11 cellular contexts compared by ENCODE assay signal in the genomic region with DNA sequence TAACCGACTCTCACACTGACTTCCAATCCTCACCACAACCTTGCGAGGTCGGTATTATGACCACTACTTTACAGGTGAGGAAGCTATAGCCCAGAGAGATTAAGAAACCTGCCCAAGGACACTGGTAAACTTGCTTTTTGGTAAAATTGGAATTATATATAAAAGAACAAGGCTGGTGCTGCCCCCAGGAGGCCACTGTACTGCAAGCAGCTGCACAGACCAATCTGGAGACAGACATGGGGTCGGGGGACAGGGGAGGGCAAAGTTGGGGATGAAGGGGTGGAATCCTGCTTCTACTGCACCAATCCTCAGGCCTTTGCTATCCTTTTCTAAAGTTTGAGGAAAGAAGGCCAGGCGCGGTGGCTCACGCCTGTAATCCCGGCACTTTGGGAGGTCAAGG.
DNase-seq lines count a peak whose midpoint lies in the region; ATAC-seq, FAIRE-seq and TF ChIP-seq lines count a peak whose summit lies in the region.
"Had no signal": no experiment of that assay in that cellular context is flagged by ENCODE, and none has a peak within 500 bp of the region (broad histone marks: within the 10 kb centered on the region; RNA-seq: fewer than 3 reads in every experiment).

No MANE protein-coding gene starts in this region.

- H3K4me1 ChIP-seq in H9 (ENCODE audit: insufficient read depth, low read length): no peaks in the 10 kb centered on the region
- 0 out of 2 replicates have a peak, but pooled peaks cover 6% of the 10 kb centered on the region for H3K4me1 ChIP-seq in PC-3 (ENCODE audit: insufficient read depth, low read length)
- H3K4me1 ChIP-seq in upper lobe of right lung: no peaks in the 10 kb centered on the region

- no CpG with 5 or more reads among the region's 8 CpGs for WGBS in H9 (ENCODE audit: extremely low coverage, insufficient read length, low lambda C conversion rate)

- CTCF ChIA-PET in PC-3 (lab: Charles Lee): interaction anchor here (0.7 kb wide), 1 partner anchor 911 kb away, joined by 3 read pairs; no protein-coding TSS in a partner anchor

- H2BK12ac ChIP-seq in H9 (ENCODE audit: insufficient read length, low read depth, low read length): no peak overlapping the region

- no peaks in the 10 kb centered on the region; the same call in 1 of the 2 replicates for H3K27me3 ChIP-seq in H9 (ENCODE audit: insufficient read depth, low read length)
- no peaks in the 10 kb centered on the region for H3K27me3 ChIP-seq in PC-3 (ENCODE audit: low read length)
- H3K27me3 ChIP-seq in upper lobe of right lung: no peaks in the 10 kb centered on the region

- H3K4ac ChIP-seq in H9 (ENCODE audit: low read depth, low read length): no peak overlapping the region

- H4K20me1 ChIP-seq in H9 (ENCODE audit: control insufficient read depth, insufficient read depth, insufficient read length): no peaks in the 10 kb centered on the region
- H4K20me1 ChIP-seq in PC-3 (ENCODE audit: low read length): no peaks in the 10 kb centered on the region

- H3K79me1 ChIP-seq in H9 (ENCODE audit: insufficient read depth, low read depth, low read length, poor library complexity, severe bottlenecking): no peaks in the 10 kb centered on the region

- H3K9ac ChIP-seq in H9 (ENCODE audit: extremely low read depth, insufficient read length, low read length): no peak overlapping the region
- H3K9ac ChIP-seq in PC-3 (ENCODE audit: low read length): no peak overlapping the region

- no peaks in the 10 kb centered on the region for H3K23me2 ChIP-seq in H9 (ENCODE audit: insufficient read length, low read depth, low read length, poor library complexity, severe bottlenecking)

- peak; percentile 74 for ATAC-seq in PC-3
- no peak for ATAC-seq in upper lobe of right lung

- POLR2A ChIA-PET in PC-3 (lab: Charles Lee; ENCODE audit: unreplicated experiment): no interaction called here

- H3T11ph ChIP-seq in H9 (ENCODE audit: low read length): no peak overlapping the region

- no peak overlapping the region for H3K18ac ChIP-seq in H9 (ENCODE audit: insufficient read length, low read depth, low read length)

- H4K8ac ChIP-seq in H9 (replicated peaks; ENCODE audit: insufficient read length, low read depth, low read length): no peak overlapping the region

- H3F3A ChIP-seq in PC-3 (ENCODE audit: low read length, unreplicated experiment): no peaks in the 10 kb centered on the region

- BruUV-seq in PC-3 (replicated peaks; lab: Mats Ljungman, UMichigan): no TSS peak

- no peak overlapping the region for H2BK5ac ChIP-seq in H9 (ENCODE audit: insufficient read length, low read length)

- peak; percentile 23 for TF ChIP-seq CTCF in D721Med (IDR thresholded peaks at IDR 0.05; ENCODE audit: insufficient read depth, missing control alignments)
- peak; percentile 58 for TF ChIP-seq CTCF in H9 (conservative IDR thresholded peaks at IDR 0.05)
- TF ChIP-seq CTCF in PC-3 (conservative IDR thresholded peaks at IDR 0.05; ENCODE audit: low read depth, low read length): peak; percentile 91
- TF ChIP-seq CTCF in upper lobe of right lung (IDR thresholded peaks at IDR 0.05): no peak
- TF ChIP-seq CTCF in GM10266 (IDR thresholded peaks at IDR 0.05; ENCODE audit: control insufficient read depth, insufficient read depth, low read depth, missing control alignments): no peak

- no peak overlapping the region for H2AFZ ChIP-seq in H9 (ENCODE audit: low read length)
- no peak overlapping the region for H2AFZ ChIP-seq in PC-3 (ENCODE audit: low read length)

- DNase-seq in D721Med (ENCODE audit: insufficient read length, low spot score) (no peak), H9 (peak; percentile 58), PC-3 (peak; percentile 67), glomerular visceral epithelial cell (ENCODE audit: extremely low spot score) (peak; percentile 2), upper lobe of right lung (no peak), GM10266 (ENCODE audit: extremely low spot score) (no peak), activated gamma-delta T cell treated with Interleukin-2 at 50 U/mL for 16 hours (no peak)
- DNase-seq: activated naive CD4-positive, alpha-beta T cell treated with anti-CD3 and anti-CD28 coated beads, Interleukin-2, amount 10 ng/mL, durations not matched to agents 7 days and 5 days; HFFc6; NCI-H748 treated with DMSO at 0.1 percent for 48 hours had no signal

- no peak overlapping the region for H3K56ac ChIP-seq in H9 (ENCODE audit: insufficient read length, low read depth, low read length)

- no peak overlapping the region for H4K5ac ChIP-seq in H9 (ENCODE audit: insufficient read length, low read depth, low read length)

- no peaks in the 10 kb centered on the region for H3K36me3 Mint-ChIP-seq in H9 (ENCODE audit: insufficient read depth in 1 of 3, low read depth in 3 of 3)
- H3K36me3 Mint-ChIP-seq: activated naive CD4-positive, alpha-beta T cell treated with anti-CD3 and anti-CD28 coated beads, Interleukin-2, amount 10 ng/mL, durations not matched to agents 7 days and 5 days had no signal

- no peaks in the 10 kb centered on the region for H3K4me1 Mint-ChIP-seq in H9
- H3K4me1 Mint-ChIP-seq: activated naive CD4-positive, alpha-beta T cell treated with anti-CD3 and anti-CD28 coated beads, Interleukin-2, amount 10 ng/mL, durations not matched to agents 7 days and 5 days had no signal

- H2AK5ac ChIP-seq in H9 (ENCODE audit: insufficient read length, low read length): no peak overlapping the region

- H3K23ac ChIP-seq in H9 (ENCODE audit: insufficient read length, low read depth, low read length): no peak overlapping the region

- no peak overlapping the region for H3K27ac ChIP-seq in H9 (ENCODE audit: insufficient read length, low read depth, low read length)
- no peak overlapping the region for H3K27ac ChIP-seq in PC-3 (ENCODE audit: low read length)
- H3K27ac ChIP-seq in upper lobe of right lung: no peak overlapping the region

- no peak overlapping the region for H2BK120ac ChIP-seq in H9 (ENCODE audit: low read depth, low read length, poor library complexity, severe bottlenecking)

- no peaks in the 10 kb centered on the region for H3K9me3 Mint-ChIP-seq in H9

- H3K9me3 ChIP-seq in H9 (ENCODE audit: control insufficient read depth, low read depth, low read length): no peaks in the 10 kb centered on the region
- H3K9me3 ChIP-seq in PC-3 (ENCODE audit: low read length): no peaks in the 10 kb centered on the region
- no peaks in the 10 kb centered on the region for H3K9me3 ChIP-seq in upper lobe of right lung

- H2BK15ac ChIP-seq in H9 (ENCODE audit: low read depth, low read length): no peak overlapping the region

- no peaks in the 10 kb centered on the region for H3K9me2 ChIP-seq in PC-3 (replicated peaks; ENCODE audit: low read length)

- H3K27ac Mint-ChIP-seq in H9: no peak overlapping the region
- H3K27ac Mint-ChIP-seq: activated naive CD4-positive, alpha-beta T cell treated with anti-CD3 and anti-CD28 coated beads, Interleukin-2, amount 10 ng/mL, durations not matched to agents 7 days and 5 days; HFFc6 had no signal

- H3K14ac ChIP-seq in H9 (ENCODE audit: insufficient read depth, low read length): no peak overlapping the region

- no peak overlapping the region for H4K91ac ChIP-seq in H9 (ENCODE audit: insufficient read length, low read depth, low read length)

- peaks cover 1% of the 10 kb centered on the region; the same call in 1 of the 2 replicates for H3K27me3 Mint-ChIP-seq in H9 (ENCODE audit: low read depth)
- H3K27me3 Mint-ChIP-seq: activated naive CD4-positive, alpha-beta T cell treated with anti-CD3 and anti-CD28 coated beads, Interleukin-2, amount 10 ng/mL, durations not matched to agents 7 days and 5 days had no signal

- H3K4me3 ChIP-seq in PC-3 (ENCODE audit: low read length) (no peak overlapping the region), upper lobe of right lung (no peak overlapping the region)

- no peaks in the 10 kb centered on the region for H3K79me2 ChIP-seq in H9 (ENCODE audit: insufficient read depth, low read length)
- H3K79me2 ChIP-seq in PC-3 (ENCODE audit: low read length): no peaks in the 10 kb centered on the region

- H3K4me3 Mint-ChIP-seq in H9: no peak overlapping the region
- H3K4me3 Mint-ChIP-seq: activated naive CD4-positive, alpha-beta T cell treated with anti-CD3 and anti-CD28 coated beads, Interleukin-2, amount 10 ng/mL, durations not matched to agents 7 days and 5 days; HFFc6 had no signal

- H2BK20ac ChIP-seq in H9 (ENCODE audit: low read depth, low read length, poor library complexity, severe bottlenecking): no peak overlapping the region

- no peak overlapping the region for H3K4me2 ChIP-seq in H9 (ENCODE audit: insufficient read depth, insufficient read length, low read length)
- no peak overlapping the region for H3K4me2 ChIP-seq in PC-3 (ENCODE audit: low read length)

- intact Hi-C loops in PC-3 (cut with micrococcal nuclease): loop anchor here (10.0 kb wide), 1 partner anchor 567 kb away; no protein-coding TSS in a partner anchor
- intact Hi-C loops in upper lobe of right lung (cut with DNase I): no loop called here

- FAIRE-seq in D721Med (lab: Jason Lieb, UNC): no peak
- FAIRE-seq: islet of Langerhans had no signal

- H3K36me3 ChIP-seq in PC-3 (ENCODE audit: low read depth, low read length) (no peaks in the 10 kb centered on the region), upper lobe of right lung (no peaks in the 10 kb centered on the region)

Comparison
In these comparisons a context has a peak if more than half of its experiments do, and no peak if none do; other contexts are left out.
1. DNase-seq: peak in H9 (single experiment), PC-3 (single experiment) and glomerular visceral epithelial cell (single experiment); none in D721Med (single experiment), upper lobe of right lung (single experiment), GM10266 (single experiment) and activated gamma-delta T cell treated with Interleukin-2 at 50 U/mL for 16 hours (single experiment).
2. CTCF ChIP-seq: peak in D721Med (single experiment), H9 (single experiment) and PC-3 (single experiment); none in upper lobe of right lung (single experiment) and GM10266 (single experiment).